Comparison of ENCODE assay signal across 1 cellular context in genomic region chr6:31420546-31420945, GRCh38.
TF ChIP-seq lines count a peak whose summit lies in the region.

No MANE protein-coding gene starts in this region.

TF ChIP-seq in HEK293, 187 proteins besides CTCF, POLR2A, EP300 and RAD21 (continued from another document):
- TF ChIP-seq FEZF1 (tag by site-specific recombination; IDR thresholded peaks at IDR 0.05) (no peak), OSR2 (tag by site-specific recombination; IDR thresholded peaks at IDR 0.05) (no peak), ZNF394 (tag by site-specific recombination; IDR thresholded peaks at IDR 0.05; ENCODE audit: borderline replicate concordance) (no peak)
